ENCODE assay signal across 23 cellular contexts in genomic region chr2:241565413-241565812, GRCh38. TPM values are rescaled to one million over a fixed set of nuclear protein-coding genes. Genes with fewer than 3 reads are reported as not detected.
DNase-seq lines count a peak whose midpoint lies in the region; ATAC-seq and TF ChIP-seq lines count a peak whose summit lies in the region.
"Had no signal": no experiment of that assay in that cellular context is flagged by ENCODE, and none has a peak within 500 bp of the region (broad histone marks: within the 10 kb centered on the region; RNA-seq: fewer than 3 reads in every experiment).

No MANE protein-coding gene starts in this region.

- H2BK12ac ChIP-seq in trophoblast cell (ENCODE audit: low read length), result no peak overlapping the region
- H2BK12ac ChIP-seq in mesenchymal stem cell (ENCODE audit: low read length in 2 of 2), result no peak overlapping the region

- H3K79me2 ChIP-seq in trophoblast cell (ENCODE audit: control insufficient read depth, insufficient read depth, low read length, poor library complexity), result peaks cover 9% of the 10 kb centered on the region
- H3K79me2 ChIP-seq: parathyroid adenoma had no signal

- H3K36me3 ChIP-seq in RWPE2 (ENCODE audit: low read depth) (peaks cover 18% of the 10 kb centered on the region), trophoblast cell (ENCODE audit: control insufficient read depth in 1 of 2, insufficient read depth in 2 of 2, low read length in 2 of 2) (peaks cover 28 to 37% of the 10 kb centered on the region in 2 experiments), uterus (no peaks in the 10 kb centered on the region), mesenchymal stem cell (ENCODE audit: control insufficient read depth in 1 of 2, insufficient read depth in 2 of 2, low read depth in 1 of 2, low read length in 2 of 2) (peaks cover 0 to 50% of the 10 kb centered on the region in 2 experiments)
- H3K36me3 ChIP-seq: BLaER1, thoracic aorta had no signal

- H3K9ac ChIP-seq in trophoblast cell (ENCODE audit: low read length) (no peak overlapping the region), mesenchymal stem cell (ENCODE audit: low read length) (no peak overlapping the region)
- H3K9ac ChIP-seq: parathyroid adenoma had no signal

- H2BK5ac ChIP-seq in trophoblast cell (ENCODE audit: low read depth, low read length, poor library complexity), result no peak overlapping the region
- no peak overlapping the region for H2BK5ac ChIP-seq in mesenchymal stem cell (ENCODE audit: low read depth, low read length, poor library complexity, severe bottlenecking)

- no peak overlapping the region for H3K27ac Mint-ChIP-seq in activated T-cell treated with anti-CD3 and anti-CD28 coated beads, Interleukin-2, amount 50 U/mL, for 24 hours
- H3K27ac Mint-ChIP-seq: natural killer cell treated with Interleukin-12 subunit alpha and Interleukin-12 subunit beta and Interleukin-15 and Interleukin-18, amount 100 ng/mL, for 72 hours; stimulated activated memory B cell treated with anti-CD40 and anti-IgM and Interleukin-4, amounts not matched to agents 10 μg/mL and 1 μg/mL and 100 μg/mL, for 72 hours had no signal

- peak overlapping the region; percentile 41 for H3K18ac ChIP-seq in trophoblast cell (ENCODE audit: low read length)
- H3K18ac ChIP-seq in mesenchymal stem cell (ENCODE audit: low read depth in 1 of 2, low read length in 2 of 2), result no peak overlapping the region

- H3K9me3 Mint-ChIP-seq in activated T-cell treated with anti-CD3 and anti-CD28 coated beads, Interleukin-2, amount 50 U/mL, for 24 hours, result no peaks in the 10 kb centered on the region
- H3K9me3 Mint-ChIP-seq: natural killer cell treated with Interleukin-12 subunit alpha and Interleukin-12 subunit beta and Interleukin-15 and Interleukin-18, amount 100 ng/mL, for 72 hours; stimulated activated memory B cell treated with anti-CD40 and anti-IgM and Interleukin-4, amounts not matched to agents 10 μg/mL and 1 μg/mL and 100 μg/mL, for 72 hours had no signal

- H3K4me1 ChIP-seq in RWPE2 (ENCODE audit: insufficient read depth, poor library complexity, severe bottlenecking), result peaks cover 9% of the 10 kb centered on the region
- H3K4me1 ChIP-seq in trophoblast cell (ENCODE audit: control insufficient read depth in 1 of 2, insufficient read depth in 2 of 2, low read length in 2 of 2), result peaks cover 45 to 51% of the 10 kb centered on the region in 2 experiments
- H3K4me1 ChIP-seq in uterus, result peaks cover 0 to 12% of the 10 kb centered on the region in 2 donors
- peaks cover 41% of the 10 kb centered on the region for H3K4me1 ChIP-seq in mesenchymal stem cell (ENCODE audit: control insufficient read depth, insufficient read depth, low read depth, low read length)
- H3K4me1 ChIP-seq: Caco-2, parathyroid adenoma had no signal

- ATAC-seq in RWPE2 (ENCODE audit: low read depth), result no peak
- ATAC-seq: body of pancreas, mucosa of descending colon had no signal

- H3K27me3 ChIP-seq in RWPE2 (ENCODE audit: insufficient read depth, poor library complexity, severe bottlenecking) (no peaks in the 10 kb centered on the region), trophoblast cell (ENCODE audit: insufficient read depth, low read length) (no peaks in the 10 kb centered on the region), uterus (no peaks in the 10 kb centered on the region), mesenchymal stem cell (ENCODE audit: control insufficient read depth in 1 of 2, insufficient read depth in 1 of 2, low read length in 2 of 2) (no peaks in the 10 kb centered on the region)
- H3K27me3 ChIP-seq: body of pancreas had no signal

- peaks cover 10% of the 10 kb centered on the region for H3K27me3 Mint-ChIP-seq in activated T-cell treated with anti-CD3 and anti-CD28 coated beads, Interleukin-2, amount 50 U/mL, for 24 hours
- H3K27me3 Mint-ChIP-seq: natural killer cell treated with Interleukin-12 subunit alpha and Interleukin-12 subunit beta and Interleukin-15 and Interleukin-18, amount 100 ng/mL, for 72 hours had no signal

- H2BK120ac ChIP-seq in trophoblast cell (ENCODE audit: insufficient read depth, low read length, poor library complexity) (no peak overlapping the region), mesenchymal stem cell (ENCODE audit: low read depth, low read length) (no peak overlapping the region)

- H3K14ac ChIP-seq in trophoblast cell (ENCODE audit: low read length) (no peak overlapping the region), mesenchymal stem cell (ENCODE audit: low read length in 2 of 2) (no peak overlapping the region)

- no peak overlapping the region for H2BK15ac ChIP-seq in mesenchymal stem cell (ENCODE audit: low read depth, poor library complexity, severe bottlenecking)

- no peak overlapping the region for H4K91ac ChIP-seq in trophoblast cell (ENCODE audit: low read depth, low read length)
- no peak overlapping the region for H4K91ac ChIP-seq in mesenchymal stem cell (ENCODE audit: low read length)

- DNase-seq in RWPE2 (ENCODE audit: low spot score), result peak; percentile 42
- DNase-seq in islet precursor cell, result peak; percentile 53
- DNase-seq in trophoblast cell, result no peak
- no peak for DNase-seq in uterus
- no peak for DNase-seq in mesenchymal stem cell
- no peak for DNase-seq in activated T-cell treated with anti-CD3 and anti-CD28 coated beads, Interleukin-2, amount 50 U/mL, for 24 hours
- DNase-seq in NOMO-1 treated with dmso at 0.1 percent for 144 hours (lab: John Stamatoyannopoulos, UW; ENCODE audit: unreplicated experiment), result no peak
- DNase-seq: activated CD4-positive, alpha-beta T cell treated with anti-CD3 and anti-CD28 coated beads for 48 hours; activated naive CD4-positive, alpha-beta T cell; activated T-cell treated with anti-CD3 and anti-CD28 coated beads, Interleukin-2, amount 50 U/mL, for 48 hours; body of pancreas; Caco-2; DMS79; NCI-H1417; NCI-H446 treated with DMSO at 0.1 percent for 48 hours; Right ventricle myocardium superior; stimulated activated CD4-positive, alpha-beta T cell treated with anti-CD3 and anti-CD28 coated beads, Interleukin-4, amount 100 ng/mL, for 4 hours had no signal

- H3K27ac ChIP-seq in RWPE2 (ENCODE audit: poor library complexity, severe bottlenecking) (no peak overlapping the region), trophoblast cell (ENCODE audit: low read depth, low read length) (no peak overlapping the region), uterus (peak overlapping the region; percentile 54 to 65), mesenchymal stem cell (ENCODE audit: low read length, poor library complexity, severe bottlenecking) (no peak overlapping the region)
- H3K27ac ChIP-seq: BLaER1, body of pancreas, parathyroid adenoma, thoracic aorta had no signal

- H3K4me1 Mint-ChIP-seq in activated T-cell treated with anti-CD3 and anti-CD28 coated beads, Interleukin-2, amount 50 U/mL, for 24 hours (ENCODE audit: low read depth), result no peaks in the 10 kb centered on the region

- H2AFZ ChIP-seq in trophoblast cell (ENCODE audit: insufficient read depth, low read length, poor library complexity) (no peak overlapping the region), mesenchymal stem cell (ENCODE audit: low read depth, low read length) (no peak overlapping the region)
- H2AFZ ChIP-seq: parathyroid adenoma had no signal

- H3K9me3 ChIP-seq in RWPE2 (ENCODE audit: severe bottlenecking), result no peaks in the 10 kb centered on the region
- H3K9me3 ChIP-seq in trophoblast cell (ENCODE audit: insufficient read depth, low read depth, low read length), result peaks cover 6% of the 10 kb centered on the region
- no peaks in the 10 kb centered on the region for H3K9me3 ChIP-seq in uterus
- H3K9me3 ChIP-seq in mesenchymal stem cell (ENCODE audit: control insufficient read depth, low read length), result no peaks in the 10 kb centered on the region
- H3K9me3 ChIP-seq: BLaER1, body of pancreas, Caco-2, mucosa of descending colon, thoracic aorta had no signal

- H2AK5ac ChIP-seq in trophoblast cell (ENCODE audit: low read length) (no peak overlapping the region), mesenchymal stem cell (ENCODE audit: low read length, severe bottlenecking) (no peak overlapping the region)

- TF ChIP-seq CTCF in RWPE2 (IDR thresholded peaks at IDR 0.05; ENCODE audit: poor library complexity, severe bottlenecking), result no peak
- TF ChIP-seq CTCF in uterus (IDR thresholded peaks at IDR 0.05), result no peak

- H3K79me1 ChIP-seq in trophoblast cell (ENCODE audit: low read length) (peaks cover 13% of the 10 kb centered on the region), mesenchymal stem cell (replicated peaks; ENCODE audit: low read length, poor library complexity, severe bottlenecking) (peaks cover 32% of the 10 kb centered on the region)

- intact Hi-C loops in uterus (cut with DNase I; ENCODE audit: low total_unique reads), result no loop called here

- H3K4me3 ChIP-seq in RWPE2 (ENCODE audit: severe bottlenecking) (no peak overlapping the region), trophoblast cell (ENCODE audit: low read depth, low read length) (no peak overlapping the region), uterus (no peak overlapping the region), mesenchymal stem cell (ENCODE audit: insufficient read depth in 1 of 2, low read depth in 1 of 2, low read length in 2 of 2) (no peak overlapping the region)
- H3K4me3 ChIP-seq: BLaER1, body of pancreas, mucosa of descending colon, thoracic aorta had no signal

- H4K8ac ChIP-seq in trophoblast cell (ENCODE audit: low read depth, low read length), result no peak overlapping the region
- no peak overlapping the region for H4K8ac ChIP-seq in mesenchymal stem cell (ENCODE audit: low read length)

- H3K4me3 Mint-ChIP-seq in activated T-cell treated with anti-CD3 and anti-CD28 coated beads, Interleukin-2, amount 50 U/mL, for 24 hours, result no peak overlapping the region
- H3K4me3 Mint-ChIP-seq: natural killer cell treated with Interleukin-12 subunit alpha and Interleukin-12 subunit beta and Interleukin-15 and Interleukin-18, amount 100 ng/mL, for 72 hours; stimulated activated memory B cell treated with anti-CD40 and anti-IgM and Interleukin-4, amounts not matched to agents 10 μg/mL and 1 μg/mL and 100 μg/mL, for 72 hours had no signal

- H4K12ac ChIP-seq in trophoblast cell (ENCODE audit: low read depth, low read length), result no peak overlapping the region

- no peak overlapping the region for H3K23ac ChIP-seq in trophoblast cell (ENCODE audit: low read length)
- H3K23ac ChIP-seq in mesenchymal stem cell (ENCODE audit: low read length in 2 of 2), result no peak overlapping the region

- H3K36me3 Mint-ChIP-seq in activated T-cell treated with anti-CD3 and anti-CD28 coated beads, Interleukin-2, amount 50 U/mL, for 24 hours (ENCODE audit: low read depth), result no peaks in the 10 kb centered on the region
- H3K36me3 Mint-ChIP-seq: natural killer cell treated with Interleukin-12 subunit alpha and Interleukin-12 subunit beta and Interleukin-15 and Interleukin-18, amount 100 ng/mL, for 72 hours had no signal

- H3K4me2 ChIP-seq in trophoblast cell (ENCODE audit: low read length) (no peak overlapping the region), mesenchymal stem cell (ENCODE audit: low read length, poor library complexity, severe bottlenecking) (no peak overlapping the region)
- H3K4me2 ChIP-seq: BLaER1 had no signal

- no peak for TF ChIP-seq POLR2A in uterus (IDR thresholded peaks at IDR 0.05)

- no CpG with 5 or more reads among the region's 10 CpGs for WGBS in trophoblast cell (ENCODE audit: extremely low coverage, insufficient coverage, insufficient read length)
- WGBS in mesenchymal stem cell, result 83% methylated on average over 9 of the region's 10 CpGs

- H3K4ac ChIP-seq in trophoblast cell (ENCODE audit: low read depth, low read length) (peak overlapping the region; percentile 29), mesenchymal stem cell (ENCODE audit: low read depth in 1 of 2, low read length in 2 of 2) (peak overlapping the region in 1 of 2 experiments; percentile 24)

RNA-seq across cellular contexts. Expression of gene BOK, which starts 6.9 kb away (rescaled TPM):
- 46.7 and 48.1 TPM in 2 replicates for polyA plus RNA-seq in trophoblast cell (2013)
- total RNA-seq in uterus, result 10 to 100 TPM; 22.9 to 31.2 (median 26.4) TPM
- 16.6 TPM for polyA plus RNA-seq in mesenchymal stem cell (2013, experiment 1 of 2)
- polyA plus RNA-seq in mesenchymal stem cell (2013, experiment 2 of 2), result 17.5 TPM

RNA-seq across cellular contexts. Expression of gene STK25, which starts 57.0 kb away (rescaled TPM):
- 96.3 and 98.3 TPM in 2 replicates for polyA plus RNA-seq in trophoblast cell (2013)
- 100 to 1,000 TPM in 3 of 4 donors, 10 to 100 TPM in 1; 77.6 to 191 (median 165) TPM for total RNA-seq in uterus
- 86.3 TPM for polyA plus RNA-seq in mesenchymal stem cell (2013, experiment 1 of 2)
- 82.9 TPM for polyA plus RNA-seq in mesenchymal stem cell (2013, experiment 2 of 2)

Comparison
In these comparisons a context has a peak if more than half of its experiments do, and no peak if none do; other contexts are left out.
1. DNase-seq: peak in RWPE2 (single experiment) and islet precursor cell (single experiment); none in trophoblast cell (0 of 2), uterus (0 of 2), mesenchymal stem cell (single experiment), activated T-cell treated with anti-CD3 and anti-CD28 coated beads, Interleukin-2, amount 50 U/mL, for 24 hours (single experiment) and NOMO-1 treated with dmso at 0.1 percent for 144 hours (single experiment).
2. H3K27ac ChIP-seq: peak in uterus (2 of 2); none in RWPE2 (single experiment), trophoblast cell (single experiment) and mesenchymal stem cell (single experiment).